ENCODE assay signal across 8 cellular contexts in the genomic region with DNA sequence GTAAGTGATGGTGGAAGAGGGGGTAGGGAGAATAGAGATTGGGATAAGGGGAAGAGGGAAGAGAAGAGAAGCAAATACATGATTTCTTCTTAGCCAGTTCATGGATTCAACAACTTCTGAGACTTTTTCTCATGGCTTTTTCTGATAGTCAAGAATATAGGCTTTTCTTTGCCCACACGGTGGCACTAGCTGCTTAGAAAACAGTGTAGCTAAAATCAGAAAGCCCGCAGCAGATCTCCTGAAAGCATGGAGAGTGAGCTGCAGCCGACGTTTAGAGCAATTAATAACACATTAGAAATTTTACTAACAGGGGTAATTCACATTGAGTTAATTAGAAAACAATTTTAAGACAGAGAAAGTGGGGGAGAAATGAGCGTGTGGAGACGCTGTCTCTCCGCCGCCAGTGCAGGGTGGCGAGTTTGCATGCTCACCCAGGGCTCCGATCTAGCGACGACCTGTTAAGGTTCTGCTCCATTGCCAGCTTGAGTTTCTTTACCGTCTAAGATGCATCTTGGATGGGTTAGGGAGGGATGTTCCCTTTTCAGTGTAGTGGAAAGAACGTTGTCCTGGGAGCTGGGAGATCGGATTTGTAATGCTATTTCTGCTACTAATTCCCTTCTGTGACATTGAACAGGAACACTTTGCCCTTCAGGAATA. TPM values are rescaled to one million over a fixed set of nuclear protein-coding genes. Genes with fewer than 3 reads are reported as not detected.
DNase-seq lines count a peak whose midpoint lies in the region; ATAC-seq and TF ChIP-seq lines count a peak whose summit lies in the region.

No MANE protein-coding gene starts in this region.

- ATAC-seq in GM21619 (IDR thresholded peaks at IDR 0.05; ENCODE audit: unreplicated experiment): peak; percentile 46
- no peak for ATAC-seq in HG03139 (IDR thresholded peaks at IDR 0.05; ENCODE audit: unreplicated experiment)

- H3K4me1 Mint-ChIP-seq in T-helper 1 cell treated with Interleukin-12 subunit alpha and Interleukin-12 subunit beta and Interleukin-4 antibody, amounts not matched to agents 30 μg/mL and 1 μg/mL, for 36 hours (ENCODE audit: low read depth): peaks cover 9% of the 10 kb centered on the region

- H3K36me3 ChIP-seq in kidney epithelial cell (ENCODE audit: control insufficient read depth, insufficient read depth, low read length): no peaks in the 10 kb centered on the region

- H3K27me3 ChIP-seq in kidney epithelial cell (ENCODE audit: control insufficient read depth, insufficient read depth, low read length): peaks cover 5% of the 10 kb centered on the region

- no peak overlapping the region for H3K4me3 ChIP-seq in kidney epithelial cell (ENCODE audit: low read depth, low read length)

- peak; percentile 69 for TF ChIP-seq CTCF in kidney epithelial cell (IDR thresholded peaks at IDR 0.05; ENCODE audit: insufficient read depth, low read length, poor library complexity, severe bottlenecking)

- H3K36me3 Mint-ChIP-seq in T-helper 1 cell treated with Interleukin-12 subunit alpha and Interleukin-12 subunit beta and Interleukin-4 antibody, amounts not matched to agents 30 μg/mL and 1 μg/mL, for 36 hours (ENCODE audit: low read depth): peaks cover 7% of the 10 kb centered on the region

- peak overlapping the region; percentile 64 for H3K4me3 Mint-ChIP-seq in T-helper 1 cell treated with Interleukin-12 subunit alpha and Interleukin-12 subunit beta and Interleukin-4 antibody, amounts not matched to agents 30 μg/mL and 1 μg/mL, for 36 hours

- peaks cover 69% of the 10 kb centered on the region for H3K27me3 Mint-ChIP-seq in T-helper 1 cell treated with Interleukin-12 subunit alpha and Interleukin-12 subunit beta and Interleukin-4 antibody, amounts not matched to agents 30 μg/mL and 1 μg/mL, for 36 hours (ENCODE audit: low read depth)

- peaks cover 7% of the 10 kb centered on the region for H3K9me3 Mint-ChIP-seq in T-helper 1 cell treated with Interleukin-12 subunit alpha and Interleukin-12 subunit beta and Interleukin-4 antibody, amounts not matched to agents 30 μg/mL and 1 μg/mL, for 36 hours

- DNase-seq in DMS53 treated with DMSO at 0.1 percent for 48 hours (lab: John Stamatoyannopoulos, UW; ENCODE audit: unreplicated experiment) (peak; percentile 16), NAMALWA (ENCODE audit: low spot score) (peak; percentile 88), cerebellum (ENCODE audit: low spot score) (peak; percentile 43), kidney epithelial cell (ENCODE audit: low read depth) (no peak)
- peak; percentile 29 for DNase-seq in stimulated activated CD4-positive, alpha-beta T cell treated with anti-CD3 and anti-CD28 coated beads, Interleukin-1b, Interleukin-23, amount 100 ng/mL, for 48 hours

- H3K27ac Mint-ChIP-seq in T-helper 1 cell treated with Interleukin-12 subunit alpha and Interleukin-12 subunit beta and Interleukin-4 antibody, amounts not matched to agents 30 μg/mL and 1 μg/mL, for 36 hours: no peak overlapping the region

RNA-seq across cellular contexts. Expression of a gene that starts 3.3 kb away (rescaled TPM):
- total RNA-seq in cerebellum (0.36 TPM), kidney epithelial cell (2.4 and 2.5 TPM in 2 replicates)

RNA-seq across cellular contexts. Expression of a gene that starts 29.8 kb away (rescaled TPM):
- 51.4 TPM for total RNA-seq in cerebellum
- total RNA-seq in kidney epithelial cell: 20.1 and 30.9 TPM in 2 replicates

RNA-seq across cellular contexts. Expression of a gene that starts 33.5 kb away (rescaled TPM):
- not detected for total RNA-seq in cerebellum
- total RNA-seq in kidney epithelial cell: not detected in 2 replicates

RNA-seq across cellular contexts. Expression of a gene that starts 54.4 kb away (rescaled TPM):
- total RNA-seq in cerebellum: 17.0 TPM
- 15.8 and 15.9 TPM in 2 replicates for total RNA-seq in kidney epithelial cell
